Comparison of ENCODE assay signal across 34 cellular contexts in the genomic region with DNA sequence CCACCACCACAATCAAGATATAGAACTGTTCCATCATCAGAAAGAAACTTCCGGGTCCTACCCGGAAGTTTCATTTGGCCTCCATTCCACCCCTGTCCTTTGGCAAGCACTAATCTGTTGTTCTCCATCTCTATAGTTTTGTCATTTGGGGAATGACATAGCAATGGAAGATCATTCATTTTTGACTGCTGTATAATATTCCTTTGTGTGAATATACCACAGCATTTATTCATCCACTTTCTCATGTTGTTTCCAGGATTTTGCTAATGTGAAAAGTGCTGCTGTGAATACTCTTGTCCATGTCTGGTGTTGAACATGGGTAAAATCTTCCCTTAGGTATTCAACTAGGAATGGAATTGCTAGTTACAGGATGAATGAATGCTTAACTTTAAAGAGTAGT. TPM values are rescaled to one million over a fixed set of nuclear protein-coding genes. Genes with fewer than 3 reads are reported as not detected.
"Had no signal": no experiment of that assay in that cellular context is flagged by ENCODE, and none has a peak within 500 bp of the region (broad histone marks: within the 10 kb centered on the region; RNA-seq: fewer than 3 reads in every experiment).

No MANE protein-coding gene starts in this region.

- DNase-seq: activated B cell treated with CpG ODN at 0.5 μM for 24 hours; activated CD4-positive, alpha-beta memory T cell treated with anti-CD3 and anti-CD28 coated beads for 36 hours; activated CD4-positive, alpha-beta T cell treated with anti-CD3 and anti-CD28 coated beads for 4 hours; activated CD4-positive, alpha-beta T cell treated with anti-CD3 and anti-CD28 coated beads, Interleukin-2, amount 10 ng/mL, durations not matched to agents 24 days and 14 days; activated CD4-positive, alpha-beta T cell treated with anti-CD3 and anti-CD28 coated beads, Interleukin-2, amount 50 U/mL, for 1 hour; activated CD4-positive, alpha-beta T cell treated with anti-CD3 and anti-CD28 coated beads, Interleukin-2, amount 50 U/mL, for 4 hours; activated CD4-positive, CD25-positive, alpha-beta regulatory T cell treated with anti-CD3 and anti-CD28 coated beads, Interleukin-2, amount 50 U/mL, for 72 hours; activated CD8-positive, alpha-beta memory T cell treated with anti-CD3 and anti-CD28 coated beads, Interleukin-2, amount 50 U/mL, for 4 hours; activated CD8-positive, alpha-beta T cell treated with anti-CD3 and anti-CD28 coated beads for 36 hours; activated effector memory CD4-positive, alpha-beta T cell treated with anti-CD3 and anti-CD28 coated beads, Interleukin-2, amount 50 U/mL, for 16 hours; activated gamma-delta T cell treated with Interleukin-2 at 50 U/mL for 16 hours; activated naive CD4-positive, alpha-beta T cell; activated naive CD4-positive, alpha-beta T cell treated with anti-CD3 and anti-CD28 coated beads for 36 hours; activated naive CD4-positive, alpha-beta T cell treated with anti-CD3 and anti-CD28 coated beads, Interleukin-2, amount 50 U/mL, for 16 hours; activated naive CD8-positive, alpha-beta T cell treated with anti-CD3 and anti-CD28 coated beads for 36 hours; activated T-cell treated with anti-CD3 and anti-CD28 coated beads for 4 hours; activated T-cell treated with anti-CD3 and anti-CD28 coated beads, Interleukin-2, amount 50 U/mL, for 1 hour; activated T-cell treated with anti-CD3 and anti-CD28 coated beads, Interleukin-2, amount 50 U/mL, for 4 hours; activated T-cell treated with anti-CD3 and anti-CD28 coated beads, Interleukin-2, amount 50 U/mL, for 72 hours; adrenal gland; amniotic stem cell; anterior cingulate cortex; caudate nucleus; cerebellar nuclear complex; T-helper 2 cell; T-helper 9 cell had no signal

- H3K4me3 ChIP-seq: adrenal gland, ascending aorta, cardiac muscle cell had no signal

- FAIRE-seq: bronchial epithelial cell, TTC549 had no signal

- H3K9me3 ChIP-seq: adrenal gland, ascending aorta had no signal

- H3K27ac ChIP-seq: adrenal gland, ascending aorta, cardiac muscle cell, VCaP had no signal

- H3K27me3 ChIP-seq: adrenal gland, ascending aorta, cardiac muscle cell had no signal

- H3K4me1 ChIP-seq: adrenal gland, ascending aorta had no signal

- H3K36me3 ChIP-seq: adrenal gland, ascending aorta, cardiac muscle cell had no signal

- ATAC-seq: activated CD8-positive, alpha-beta T cell treated with anti-CD3 and anti-CD28 coated beads for 36 hours; activated naive CD4-positive, alpha-beta T cell treated with anti-CD3 and anti-CD28 coated beads, Interleukin-2, amount 50 U/mL, for 72 hours; activated T-cell treated with anti-CD3 and anti-CD28 coated beads, Interleukin-2, amount 50 U/mL, for 4 hours; activated T-cell treated with anti-CD3 and anti-CD28 coated beads, Interleukin-2, amount 50 U/mL, for 72 hours; activated T-helper 17 cell treated with anti-CD3 and anti-CD28 coated beads, Interleukin-2, amount 50 U/mL, for 72 hours had no signal

RNA-seq across cellular contexts. Expression of a gene that starts 53.1 kb away (rescaled TPM):
- total RNA-seq: activated naive CD4-positive, alpha-beta T cell treated with anti-CD3 and anti-CD28 coated beads for 36 hours; activated naive CD8-positive, alpha-beta T cell treated with anti-CD3 and anti-CD28 coated beads for 36 hours; ascending aorta; bronchial epithelial cell; chondrocyte had no signal
